Comparison of ENCODE assay signal across 8 cellular contexts in the genomic region with DNA sequence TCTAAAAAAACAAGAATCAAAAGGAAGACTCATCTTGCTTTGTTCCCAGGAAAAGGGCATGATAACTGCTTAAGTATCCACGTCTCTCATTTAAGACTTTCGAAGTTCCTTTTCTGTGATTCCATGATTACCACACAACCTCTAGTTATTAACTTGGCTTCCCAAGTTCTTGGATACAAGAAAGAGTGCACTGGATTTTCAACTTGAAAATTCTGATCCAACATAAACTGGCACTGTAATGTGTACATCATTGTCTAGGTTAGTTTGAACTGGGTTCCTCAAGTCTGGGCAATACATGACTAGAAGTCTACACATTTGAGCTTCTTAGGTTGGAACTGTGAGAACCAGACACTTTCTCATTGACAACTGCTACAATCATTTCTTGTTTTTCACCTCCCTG. TPM values are rescaled to one million over a fixed set of nuclear protein-coding genes. Genes with fewer than 3 reads are reported as not detected.
DNase-seq lines count a peak whose midpoint lies in the region; ATAC-seq and TF ChIP-seq lines count a peak whose summit lies in the region.

No MANE protein-coding gene starts in this region.

- WGBS in tibial nerve, 2 donors, result 19 to 22% methylated on average over 2 of the region's 2 CpGs

- no peaks in the 10 kb centered on the region for H3K27me3 Mint-ChIP-seq in T-helper 2 cell treated with Interferon-gamma antibody and Interleukin-4, amounts not matched to agents 5 μg/mL and 100 μg/mL, for 36 hours (ENCODE audit: low read depth)

- H3K9me3 ChIP-seq in cardiac muscle cell (ENCODE audit: low read depth) (no peaks in the 10 kb centered on the region), iPS-15b (ENCODE audit: control insufficient read depth, insufficient read depth, low read length) (no peaks in the 10 kb centered on the region), tibial nerve (no peaks in the 10 kb centered on the region)

- ATAC-seq in left ventricle myocardium superior, result no peak
- ATAC-seq in HG02981 (IDR thresholded peaks at IDR 0.05; ENCODE audit: unreplicated experiment), result no peak
- ATAC-seq in HG03354 (IDR thresholded peaks at IDR 0.05; ENCODE audit: poor library complexity, severe bottlenecking, unreplicated experiment), result no peak

- H3K4me3 ChIP-seq in cardiac muscle cell, result peak overlapping the region; percentile 87
- peak overlapping the region; percentile 94 for H3K4me3 ChIP-seq in iPS-15b (ENCODE audit: low read depth, low read length)
- H3K4me3 ChIP-seq in tibial nerve, result peak overlapping the region; percentile 75 to 94 (median 88)

- TF ChIP-seq CTCF in cardiac muscle cell (IDR thresholded peaks at IDR 0.05; ENCODE audit: low read depth, low read length) (no peak), tibial nerve (IDR thresholded peaks at IDR 0.05) (no peak)

- no peak for TF ChIP-seq EP300 in tibial nerve (IDR thresholded peaks at IDR 0.05)

- no peaks in the 10 kb centered on the region for H3K9me3 Mint-ChIP-seq in T-helper 2 cell treated with Interferon-gamma antibody and Interleukin-4, amounts not matched to agents 5 μg/mL and 100 μg/mL, for 36 hours

- intact Hi-C loops in left ventricle myocardium superior (cut with micrococcal nuclease), result loop anchor here (5.0 kb wide), 2 partner anchors 48 to 177 kb away; a partner anchor contains a TSS

- H3K36me3 ChIP-seq in cardiac muscle cell (no peaks in the 10 kb centered on the region), iPS-15b (ENCODE audit: control insufficient read depth, insufficient read depth, low read length) (no peaks in the 10 kb centered on the region), tibial nerve (no peaks in the 10 kb centered on the region)

- H3K9ac ChIP-seq in iPS-15b (ENCODE audit: low read depth, low read length), result no peak overlapping the region

- H3K27ac Mint-ChIP-seq in T-helper 2 cell treated with Interferon-gamma antibody and Interleukin-4, amounts not matched to agents 5 μg/mL and 100 μg/mL, for 36 hours, result peak overlapping the region; percentile 63

- H3K4me1 ChIP-seq in cardiac muscle cell (ENCODE audit: low read depth) (peaks cover 23% of the 10 kb centered on the region), iPS-15b (ENCODE audit: control insufficient read depth, insufficient read depth, low read length) (peaks cover 3% of the 10 kb centered on the region), tibial nerve (peaks cover 0 to 71% (median 18%) of the 10 kb centered on the region in 4 donors)

- no peak for TF ChIP-seq POLR2A in tibial nerve (IDR thresholded peaks at IDR 0.05)

- no peak overlapping the region for H3K4me3 Mint-ChIP-seq in T-helper 2 cell treated with Interferon-gamma antibody and Interleukin-4, amounts not matched to agents 5 μg/mL and 100 μg/mL, for 36 hours

- H3K27ac ChIP-seq in cardiac muscle cell (peak overlapping the region; percentile 74), tibial nerve (peak overlapping the region in 3 of 4 donors; percentile 18 to 93 (median 89))

- H3K36me3 Mint-ChIP-seq in T-helper 2 cell treated with Interferon-gamma antibody and Interleukin-4, amounts not matched to agents 5 μg/mL and 100 μg/mL, for 36 hours (ENCODE audit: low read depth), result peaks cover 3% of the 10 kb centered on the region

- H3K27me3 ChIP-seq in cardiac muscle cell (no peaks in the 10 kb centered on the region), iPS-15b (ENCODE audit: control insufficient read depth, insufficient read depth, low read length) (no peaks in the 10 kb centered on the region), tibial nerve (no peaks in the 10 kb centered on the region)

- DNase-seq in cardiac muscle cell (ENCODE audit: low read depth in 1 of 2, low spot score in 1 of 2) (peak in 1 of 2 donors; percentile 21), left ventricle myocardium superior (no peak), tibial nerve (ENCODE audit: low spot score in 2 of 2) (no peak), midbrain (lab: John Stamatoyannopoulos, UW) (no peak)
- no peak for DNase-seq in T-helper 2 cell treated with Interferon-gamma antibody and Interleukin-4, amounts not matched to agents 5 μg/mL and 100 μg/mL, for 36 hours (ENCODE audit: low spot score)

- peaks cover 38% of the 10 kb centered on the region for H3K4me1 Mint-ChIP-seq in T-helper 2 cell treated with Interferon-gamma antibody and Interleukin-4, amounts not matched to agents 5 μg/mL and 100 μg/mL, for 36 hours (ENCODE audit: low read depth)

RNA-seq across cellular contexts. Expression of a gene that starts 1.6 kb away (rescaled TPM):
- total RNA-seq in cardiac muscle cell, result 4.5 and 12.9 TPM in 2 replicates
- polyA plus RNA-seq in cardiac muscle cell, result 8.8 and 12.2 TPM in 2 replicates
- total RNA-seq in left ventricle myocardium superior, result 13.0 TPM
- total RNA-seq in tibial nerve, result 10 to 100 TPM; 10.0 to 18.4 (median 11.6) TPM

RNA-seq across cellular contexts. Expression of a gene that starts 1.8 kb away (rescaled TPM):
- total RNA-seq in cardiac muscle cell (13.8 and 20.7 TPM in 2 replicates), left ventricle myocardium superior (21.9 TPM), tibial nerve (10 to 100 TPM; 22.2 to 51.8 (median 34.2) TPM)
- polyA plus RNA-seq in cardiac muscle cell, result 18.2 and 18.4 TPM in 2 replicates
